In the genomic region with DNA sequence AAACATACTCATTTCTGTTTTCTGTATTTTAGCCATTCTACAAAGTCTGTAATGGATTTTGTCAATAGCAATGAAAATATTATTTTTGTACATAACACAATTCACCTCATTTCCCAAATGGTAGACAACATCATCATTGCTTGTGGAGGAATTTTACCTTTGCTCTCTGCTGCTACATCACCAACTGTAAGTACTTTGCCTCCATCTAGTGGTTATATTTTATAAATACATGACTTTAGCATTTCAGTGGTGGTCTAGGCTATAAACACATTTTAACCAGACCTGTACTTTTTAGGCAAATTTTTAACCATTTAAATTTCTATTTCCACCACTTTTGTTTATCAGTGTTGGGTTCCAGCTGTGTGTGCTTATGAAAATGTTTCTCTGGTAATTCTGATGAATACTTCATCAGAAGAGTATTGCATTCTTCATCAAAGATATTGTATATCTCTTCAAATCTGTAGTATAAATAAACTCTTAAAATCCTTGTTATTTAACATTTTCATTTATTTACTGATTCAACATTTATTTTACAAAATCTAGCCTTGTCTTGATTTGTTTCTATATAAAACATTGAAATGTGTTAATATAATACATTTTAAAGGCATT, we compare ENCODE assay signal across 8 cellular contexts.
DNase-seq lines count a peak whose midpoint lies in the region; ATAC-seq, FAIRE-seq and TF ChIP-seq lines count a peak whose summit lies in the region.

No MANE protein-coding gene starts in this region.

- H4K20me1 ChIP-seq in HCT116 (ENCODE audit: insufficient read depth) (no peaks in the 10 kb centered on the region), fibroblast of lung (ENCODE audit: control insufficient read depth, extremely low read depth, insufficient read depth, low read length) (no peaks in the 10 kb centered on the region)

- H3K27ac Mint-ChIP-seq in activated naive CD8-positive, alpha-beta T cell treated with anti-CD3 and anti-CD28 coated beads, Interleukin-2, amount 10 ng/mL, durations not matched to agents 7 days and 5 days: no peak overlapping the region
- no peak overlapping the region for H3K27ac Mint-ChIP-seq in activated naive CD8-positive, alpha-beta T cell treated with anti-CD3 and anti-CD28 coated beads, Interleukin-2, amount 50 U/mL, for 24 hours

- H2AFZ ChIP-seq in HCT116 (ENCODE audit: low read depth, low read length, poor library complexity, severe bottlenecking) (no peak overlapping the region), fibroblast of lung (ENCODE audit: low read length) (no peak overlapping the region)

- no TSS peak for BruUV-seq in HCT116 (replicated peaks; lab: Mats Ljungman, UMichigan)

- no peaks in the 10 kb centered on the region for H3K9me3 ChIP-seq in HCT116 (ENCODE audit: control insufficient read depth in 1 of 2, insufficient read depth in 1 of 2, low read depth in 1 of 2, low read length in 2 of 2)
- H3K9me3 ChIP-seq in fibroblast of lung (ENCODE audit: control insufficient read depth, insufficient read depth, low read depth, low read length): no peaks in the 10 kb centered on the region
- no peaks in the 10 kb centered on the region for H3K9me3 ChIP-seq in pancreas

- H3K4me1 Mint-ChIP-seq in activated naive CD8-positive, alpha-beta T cell treated with anti-CD3 and anti-CD28 coated beads, Interleukin-2, amount 10 ng/mL, durations not matched to agents 7 days and 5 days: peaks cover 14% of the 10 kb centered on the region
- peaks cover 5% of the 10 kb centered on the region for H3K4me1 Mint-ChIP-seq in activated naive CD8-positive, alpha-beta T cell treated with anti-CD3 and anti-CD28 coated beads, Interleukin-2, amount 50 U/mL, for 24 hours

- H3K27me3 ChIP-seq in HCT116 (ENCODE audit: insufficient read depth, low read length) (no peaks in the 10 kb centered on the region), fibroblast of lung (ENCODE audit: control insufficient read depth, insufficient read depth, low read length) (no peaks in the 10 kb centered on the region), pancreas (no peaks in the 10 kb centered on the region)

- H3K9me3 Mint-ChIP-seq in activated naive CD8-positive, alpha-beta T cell treated with anti-CD3 and anti-CD28 coated beads, Interleukin-2, amount 10 ng/mL, durations not matched to agents 7 days and 5 days: no peaks in the 10 kb centered on the region
- H3K9me3 Mint-ChIP-seq in activated naive CD8-positive, alpha-beta T cell treated with anti-CD3 and anti-CD28 coated beads, Interleukin-2, amount 50 U/mL, for 24 hours: no peaks in the 10 kb centered on the region

- H3K4me3 ChIP-seq in HCT116 (replicated peaks in 1 of 2; ENCODE audit: low read depth in 1 of 2, low read length in 2 of 2): no peak overlapping the region
- H3K4me3 ChIP-seq in fibroblast of lung (replicated peaks in 1 of 4; ENCODE audit: control extremely low read depth in 1 of 4, insufficient read depth in 1 of 4, low read depth in 3 of 4, low read length in 4 of 4): no peak overlapping the region
- no peak overlapping the region for H3K4me3 ChIP-seq in pancreas

- TF ChIP-seq RAD21 in HCT116 (IDR thresholded peaks at IDR 0.05; ENCODE audit: low read depth): peak; percentile 74

- H3K9me2 ChIP-seq in HCT116 (ENCODE audit: insufficient read depth): no peaks in the 10 kb centered on the region

- RAD21 ChIA-PET in HCT116 (lab: Charles Lee; ENCODE audit: low non-redundant PET in 1 of 2, low total read pairs in 2 of 2, uncharacterized antibody in 2 of 2, unreplicated experiment in 2 of 2): no interaction called here

- POLR2A ChIA-PET in activated naive CD8-positive, alpha-beta T cell treated with anti-CD3 and anti-CD28 coated beads, Interleukin-2, amount 10 ng/mL, durations not matched to agents 7 days and 5 days (lab: Charles Lee): no interaction called here
- POLR2A ChIA-PET in HCT116 (lab: Charles Lee): no interaction called here
- POLR2A ChIA-PET in RWPE1 (lab: Yijun Ruan, JAX; ENCODE audit: low non-redundant PET): no interaction called here

- no peaks in the 10 kb centered on the region for H3K36me3 Mint-ChIP-seq in activated naive CD8-positive, alpha-beta T cell treated with anti-CD3 and anti-CD28 coated beads, Interleukin-2, amount 10 ng/mL, durations not matched to agents 7 days and 5 days
- no peaks in the 10 kb centered on the region for H3K36me3 Mint-ChIP-seq in activated naive CD8-positive, alpha-beta T cell treated with anti-CD3 and anti-CD28 coated beads, Interleukin-2, amount 50 U/mL, for 24 hours (ENCODE audit: low read depth)

- H3K4me3 Mint-ChIP-seq in activated naive CD8-positive, alpha-beta T cell treated with anti-CD3 and anti-CD28 coated beads, Interleukin-2, amount 10 ng/mL, durations not matched to agents 7 days and 5 days: no peak overlapping the region
- H3K4me3 Mint-ChIP-seq in activated naive CD8-positive, alpha-beta T cell treated with anti-CD3 and anti-CD28 coated beads, Interleukin-2, amount 50 U/mL, for 24 hours: no peak overlapping the region

- no peaks in the 10 kb centered on the region for H3K27me3 Mint-ChIP-seq in activated naive CD8-positive, alpha-beta T cell treated with anti-CD3 and anti-CD28 coated beads, Interleukin-2, amount 10 ng/mL, durations not matched to agents 7 days and 5 days
- H3K27me3 Mint-ChIP-seq in activated naive CD8-positive, alpha-beta T cell treated with anti-CD3 and anti-CD28 coated beads, Interleukin-2, amount 50 U/mL, for 24 hours: no peaks in the 10 kb centered on the region

- no peak for TF ChIP-seq POLR2A in HCT116 (IDR thresholded peaks at IDR 0.05; ENCODE audit: borderline replicate concordance, extremely low read depth, insufficient read depth, insufficient read length)

- H3K27ac ChIP-seq in HCT116 (ENCODE audit: low read depth, low read length) (no peak overlapping the region), RWPE1 (no peak overlapping the region), fibroblast of lung (ENCODE audit: insufficient read depth, low read length) (no peak overlapping the region), pancreas (no peak overlapping the region)

- no peak overlapping the region for H3K9ac ChIP-seq in HCT116 (ENCODE audit: low read length)
- H3K9ac ChIP-seq in fibroblast of lung (ENCODE audit: insufficient read depth, low read length): no peak overlapping the region

- DNase-seq in activated naive CD8-positive, alpha-beta T cell treated with anti-CD3 and anti-CD28 coated beads, Interleukin-2, amount 10 ng/mL, durations not matched to agents 7 days and 5 days: no peak
- no peak for DNase-seq in activated naive CD8-positive, alpha-beta T cell treated with anti-CD3 and anti-CD28 coated beads, Interleukin-2, amount 50 U/mL, for 24 hours
- peak; percentile 15 for DNase-seq in HCT116 (ENCODE audit: low read depth, low spot score)
- DNase-seq in LHCN-M2 (ENCODE audit: low read depth): peak; percentile 31
- peak; percentile 18 for DNase-seq in RWPE1 (ENCODE audit: low spot score)
- peak; percentile 37 to 55 for DNase-seq in fibroblast of lung (ENCODE audit: low read depth in 2 of 2)
- DNase-seq in pancreas: no peak
- no peak for DNase-seq in NCI-H1092 treated with DMSO at 0.1 percent for 48 hours (lab: John Stamatoyannopoulos, UW)

- TF ChIP-seq CTCF in HCT116 (IDR thresholded peaks at IDR 0.05 in 2 of 3, conservative IDR thresholded peaks at IDR 0.05 in 1 of 3; ENCODE audit: borderline replicate concordance in 1 of 3, insufficient read depth in 1 of 3, low read depth in 2 of 3, low read length in 2 of 3) (peak; percentile 31 to 71 (median 45); a peak in 4 of 6 replicates), RWPE1 (conservative IDR thresholded peaks at IDR 0.05; ENCODE audit: low read depth) (peak; percentile 61), fibroblast of lung (conservative IDR thresholded peaks at IDR 0.05 in 1 of 2, IDR thresholded peaks at IDR 0.05 in 1 of 2; ENCODE audit: low read depth in 1 of 2, low read length in 2 of 2) (peak; percentile 54 to 60), pancreas (IDR thresholded peaks at IDR 0.05) (peak; percentile 14 to 59 (median 44))

- H3K4me2 ChIP-seq in HCT116 (ENCODE audit: low read length) (no peak overlapping the region), fibroblast of lung (ENCODE audit: extremely low read depth, insufficient read depth, low read length) (no peak overlapping the region)

- CTCF ChIA-PET in HCT116 (lab: Charles Lee): interaction anchor here (0.7 to 1.0 kb wide), 5 partner anchors 15 to 1234 kb away, joined by 3 to 6 read pairs (median 4); no protein-coding TSS in a partner anchor
- CTCF ChIA-PET in RWPE1 (lab: Yijun Ruan, JAX): interaction anchor here (0.6 to 1.7 kb wide), 7 partner anchors 20 to 1481 kb away, joined by 3 to 5 read pairs (median 3); no protein-coding TSS in a partner anchor

- intact Hi-C loops in HCT116 (cut with micrococcal nuclease): loop anchor here (1.0 to 10.0 kb wide), 3 partner anchors 557 to 1620 kb away; no protein-coding TSS in a partner anchor
- intact Hi-C loops in pancreas (cut with DNase I): no loop called here

- H3K36me3 ChIP-seq in HCT116 (ENCODE audit: control insufficient read depth in 1 of 2, insufficient read depth in 2 of 2, low read length in 2 of 2) (no peaks in the 10 kb centered on the region), fibroblast of lung (ENCODE audit: control insufficient read depth, insufficient read depth, low read length) (no peaks in the 10 kb centered on the region), pancreas (no peaks in the 10 kb centered on the region)

- no peaks in the 10 kb centered on the region for H3K4me1 ChIP-seq in HCT116 (ENCODE audit: control insufficient read depth in 1 of 2, insufficient read depth in 2 of 2, low read length in 2 of 2)
- no peaks in the 10 kb centered on the region for H3K4me1 ChIP-seq in fibroblast of lung (ENCODE audit: control insufficient read depth, extremely low read depth, insufficient read depth, low read length)
- H3K4me1 ChIP-seq in pancreas: no peaks in the 10 kb centered on the region

- peak; percentile 94 for FAIRE-seq in pancreas (lab: Jason Lieb, UNC)

- H3K79me2 ChIP-seq in HCT116 (ENCODE audit: insufficient read depth, low read length) (no peaks in the 10 kb centered on the region), fibroblast of lung (ENCODE audit: control insufficient read depth, insufficient read depth, low read length) (no peaks in the 10 kb centered on the region)

- peak; percentile 60 for ATAC-seq in activated naive CD8-positive, alpha-beta T cell treated with anti-CD3 and anti-CD28 coated beads, Interleukin-2, amount 10 ng/mL, durations not matched to agents 7 days and 5 days (ENCODE audit: low read depth)
- no peak for ATAC-seq in activated naive CD8-positive, alpha-beta T cell treated with anti-CD3 and anti-CD28 coated beads, Interleukin-2, amount 50 U/mL, for 24 hours
- ATAC-seq in HCT116: peak; percentile 75
- peak in 3 of 4 donors; percentile 71 to 82 (median 78) for ATAC-seq in pancreas

TF ChIP-seq in HCT116, 20 proteins besides CTCF, POLR2A, EP300 and RAD21:
- TF ChIP-seq FOSL1 (IDR thresholded peaks at IDR 0.05; ENCODE audit: low read depth) (no peak), JUND (IDR thresholded peaks at IDR 0.05) (no peak), TCF7L2 (IDR thresholded peaks at IDR 0.05; ENCODE audit: borderline replicate concordance, extremely low read depth, insufficient read depth, insufficient read length) (no peak), SRF (IDR thresholded peaks at IDR 0.05; ENCODE audit: low read depth) (no peak)

Comparison
In these comparisons a context has a peak if more than half of its experiments do, and no peak if none do; other contexts are left out.
1. DNase-seq: peak in HCT116 (single experiment), LHCN-M2 (single experiment), RWPE1 (single experiment) and fibroblast of lung (2 of 2); none in activated naive CD8-positive, alpha-beta T cell treated with anti-CD3 and anti-CD28 coated beads, Interleukin-2, amount 10 ng/mL, durations not matched to agents 7 days and 5 days (single experiment), activated naive CD8-positive, alpha-beta T cell treated with anti-CD3 and anti-CD28 coated beads, Interleukin-2, amount 50 U/mL, for 24 hours (single experiment), pancreas (0 of 6) and NCI-H1092 treated with DMSO at 0.1 percent for 48 hours (single experiment).
2. Peak in every context shown above with its lines, with median percentiles within 50 percentile points of each other: CTCF ChIP-seq.